Comparison of ENCODE assay signal across 8 cellular contexts in genomic region chr5:173764321-173765029, GRCh38.
A peak's percentile ranks its signal among the peaks of the same experiment; 100 is the strongest.
DNase-seq lines count a peak whose midpoint lies in the region; ATAC-seq lines count a peak whose summit lies in the region.

No MANE protein-coding gene starts in this region.

- H3K36me3 Mint-ChIP-seq in memory B cell, result no peaks in the 10 kb centered on the region

- H3K27ac Mint-ChIP-seq in memory B cell, result no peak overlapping the region

- peaks cover 7% of the 10 kb centered on the region for H3K27me3 Mint-ChIP-seq in memory B cell

- peak; percentile 53 for ATAC-seq in memory B cell (ENCODE audit: low read depth)
- ATAC-seq in HG02884 (IDR thresholded peaks at IDR 0.05; ENCODE audit: unreplicated experiment), result no peak

- no peak overlapping the region for H3K4me3 Mint-ChIP-seq in memory B cell

- peaks cover 23% of the 10 kb centered on the region for H3K4me1 Mint-ChIP-seq in memory B cell

- DNase-seq in Daoy (ENCODE audit: low read depth) (peak; percentile 96), NCI-H82 treated with DMSO at 0.1 percent for 48 hours (lab: John Stamatoyannopoulos, UW; ENCODE audit: unreplicated experiment) (peak; percentile 9), dermis blood vessel endothelial cell (peak; percentile 96), memory B cell (ENCODE audit: low spot score in 2 of 2) (no peak), mesenteric fat pad (ENCODE audit: low spot score) (no peak), NCI-H1105 treated with DMSO at 0.1 percent for 48 hours (lab: John Stamatoyannopoulos, UW) (no peak), NCI-H1417 (lab: John Stamatoyannopoulos, UW) (no peak)

- no peaks in the 10 kb centered on the region for H3K9me3 Mint-ChIP-seq in memory B cell

Comparison
In these comparisons a context has a peak if more than half of its experiments do, and no peak if none do; other contexts are left out.
1. DNase-seq: peak in Daoy (single experiment), NCI-H82 treated with DMSO at 0.1 percent for 48 hours (single experiment) and dermis blood vessel endothelial cell (single experiment); none in memory B cell (0 of 2), mesenteric fat pad (single experiment), NCI-H1105 treated with DMSO at 0.1 percent for 48 hours (single experiment) and NCI-H1417 (0 of 3).